In genomic region chr6:39065561-39065960, GRCh38 we compare ENCODE assay signal across 31 cellular contexts. TPM values are rescaled to one million over a fixed set of nuclear protein-coding genes. Genes with fewer than 3 reads are reported as not detected.
"Had no signal": no experiment of that assay in that cellular context is flagged by ENCODE, and none has a peak within 500 bp of the region (broad histone marks: within the 10 kb centered on the region; RNA-seq: fewer than 3 reads in every experiment).

No MANE protein-coding gene starts in this region.

- H3K27me3 ChIP-seq: adrenal gland, body of pancreas had no signal

- H3K4me3 ChIP-seq: adrenal gland, body of pancreas, coronary artery, dorsolateral prefrontal cortex, esophagus muscularis mucosa, gastrocnemius medialis had no signal

- H3K36me3 ChIP-seq: adrenal gland, esophagus muscularis mucosa, gastrocnemius medialis had no signal

- DNase-seq: activated CD4-positive, alpha-beta memory T cell treated with anti-CD3 and anti-CD28 coated beads for 36 hours; activated CD4-positive, alpha-beta T cell treated with anti-CD3 and anti-CD28 coated beads for 36 hours; activated CD4-positive, alpha-beta T cell treated with anti-CD3 and anti-CD28 coated beads, Interleukin-2, amount 10 ng/mL, durations not matched to agents 24 days and 14 days; activated CD4-positive, CD25-positive, alpha-beta regulatory T cell; activated CD4-positive, CD25-positive, alpha-beta regulatory T cell treated with anti-CD3 and anti-CD28 coated beads, Interleukin-2, amount 50 U/mL, for 72 hours; activated CD8-positive, alpha-beta memory T cell treated with anti-CD3 and anti-CD28 coated beads, Interleukin-2, amount 10 ng/mL, durations not matched to agents 7 days and 5 days; activated CD8-positive, alpha-beta memory T cell treated with anti-CD3 and anti-CD28 coated beads, Interleukin-2, amount 50 U/mL, for 4 hours; activated CD8-positive, alpha-beta T cell treated with anti-CD3 and anti-CD28 coated beads, Interleukin-2, amount 10 ng/mL, durations not matched to agents 7 days and 5 days; activated effector memory CD4-positive, alpha-beta T cell treated with anti-CD3 and anti-CD28 coated beads, Interleukin-2, amount 50 U/mL, for 16 hours; activated naive CD4-positive, alpha-beta T cell treated with anti-CD3 and anti-CD28 coated beads for 36 hours; activated naive CD8-positive, alpha-beta T cell treated with anti-CD3 and anti-CD28 coated beads for 36 hours; activated naive CD8-positive, alpha-beta T cell treated with anti-CD3 and anti-CD28 coated beads, Interleukin-2, amount 50 U/mL, for 24 hours; activated T-cell treated with anti-CD3 and anti-CD28 coated beads, Interleukin-2, amount 50 U/mL, for 1 hour; activated T-cell treated with anti-CD3 and anti-CD28 coated beads, Interleukin-2, amount 50 U/mL, for 48 hours; adrenal gland; amygdala; body of pancreas; central memory CD4-positive, alpha-beta T cell; cerebellar nuclear complex; effector memory CD4-positive, alpha-beta T cell; endodermal cell; foreskin keratinocyte; gastrocnemius medialis; T-helper 2 cell had no signal

- H3K4me1 ChIP-seq: adrenal gland, body of pancreas, esophagus muscularis mucosa, foreskin keratinocyte, gastrocnemius medialis had no signal

- H3K27ac ChIP-seq: adrenal gland, body of pancreas, coronary artery, dorsolateral prefrontal cortex, esophagus muscularis mucosa, foreskin keratinocyte, gastrocnemius medialis had no signal

- H3K9me3 ChIP-seq: adrenal gland, body of pancreas, esophagus muscularis mucosa, gastrocnemius medialis had no signal

RNA-seq across cellular contexts. Expression of gene GLP1R, which starts 17.0 kb away (rescaled TPM):
- total RNA-seq: activated CD8-positive, alpha-beta memory T cell treated with anti-CD3 and anti-CD28 coated beads, Interleukin-2, amount 10 ng/mL, durations not matched to agents 7 days and 5 days; activated CD8-positive, alpha-beta T cell treated with anti-CD3 and anti-CD28 coated beads, Interleukin-2, amount 10 ng/mL, durations not matched to agents 7 days and 5 days; aorta; epithelial cell of proximal tubule; esophagus muscularis mucosa; foreskin keratinocyte; gastrocnemius medialis; glomerular endothelial cell; T-helper 1 cell treated with Interleukin-12 subunit alpha and Interleukin-12 subunit beta and Interleukin-4 antibody, amounts not matched to agents 30 ng/mL and 1 ng/mL, for 36 hours had no signal
- polyA plus RNA-seq: aorta, foreskin keratinocyte had no signal
